ENCODE assay signal across 19 cellular contexts in the genomic region with DNA sequence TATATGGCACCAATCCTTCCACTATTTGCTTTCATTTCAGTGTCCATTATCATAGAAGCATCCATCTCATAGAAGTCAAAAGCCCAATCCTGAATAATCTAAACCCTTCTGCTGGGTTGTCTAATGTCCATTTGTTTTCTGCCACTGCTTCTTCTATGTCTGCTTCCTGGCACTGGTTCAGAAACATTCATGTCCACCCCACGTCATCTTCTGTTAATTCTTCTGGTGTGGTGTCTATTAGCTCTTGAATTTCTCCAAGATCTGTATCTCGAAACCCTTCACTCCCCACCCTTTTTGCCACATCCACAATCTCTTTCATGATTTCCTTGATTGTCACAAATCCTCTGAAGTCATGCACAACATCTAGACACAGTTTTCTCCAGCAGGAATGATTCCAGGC. TPM values are rescaled to one million over a fixed set of nuclear protein-coding genes. Genes with fewer than 3 reads are reported as not detected.
DNase-seq lines count a peak whose midpoint lies in the region; ATAC-seq, FAIRE-seq and TF ChIP-seq lines count a peak whose summit lies in the region.
"Had no signal": no experiment of that assay in that cellular context is flagged by ENCODE, and none has a peak within 500 bp of the region (broad histone marks: within the 10 kb centered on the region; RNA-seq: fewer than 3 reads in every experiment).

No MANE protein-coding gene starts in this region.

- H3K27me3 Mint-ChIP-seq in activated naive CD4-positive, alpha-beta T cell treated with anti-CD3 and anti-CD28 coated beads, Interleukin-2, amount 50 U/mL, for 24 hours, result no peaks in the 10 kb centered on the region

- H3K36me3 ChIP-seq in OCI-LY3 (replicated peaks; ENCODE audit: low read depth, low read length) (no peaks in the 10 kb centered on the region), thymus (ENCODE audit: control insufficient read depth, insufficient read depth) (peaks cover 36% of the 10 kb centered on the region), HepG2 (replicated peaks in 1 of 2; ENCODE audit: control insufficient read depth in 1 of 2, insufficient read depth in 2 of 2, low read length in 2 of 2) (peaks cover 2 to 3% of the 10 kb centered on the region in 2 experiments; a peak in 2 of 5 replicates)

- H2AFZ ChIP-seq in OCI-LY3 (ENCODE audit: low read depth, low read length), result no peak overlapping the region
- H2AFZ ChIP-seq in HepG2 (ENCODE audit: low read length), result no peak overlapping the region

- no peak for TF ChIP-seq RAD21 in HepG2 (CRISPR knock-in tag; IDR thresholded peaks at IDR 0.05)

- CTCF ChIA-PET in HepG2 (lab: Yijun Ruan, JAX; ENCODE audit: low intra/inter-chr PET ratio, low total read pairs), result no interaction called here

- H3K9ac ChIP-seq in OCI-LY3 (ENCODE audit: low read length) (no peak overlapping the region), HepG2 (ENCODE audit: insufficient read depth, low read depth, low read length) (no peak overlapping the region)

- peak overlapping the region; percentile 99 for H3K27ac Mint-ChIP-seq in activated naive CD4-positive, alpha-beta T cell treated with anti-CD3 and anti-CD28 coated beads, Interleukin-2, amount 50 U/mL, for 24 hours

- POLR2A ChIA-PET in HepG2 (lab: Yijun Ruan, JAX), result no interaction called here

- H3K9me3 ChIP-seq in OCI-LY3 (ENCODE audit: insufficient read depth, low read length) (no peaks in the 10 kb centered on the region), thymus (ENCODE audit: control insufficient read depth) (no peaks in the 10 kb centered on the region), HepG2 (ENCODE audit: low read length) (no peaks in the 10 kb centered on the region)
- H3K9me3 ChIP-seq: heart left ventricle, left ventricle myocardium inferior had no signal

- H3K9me3 Mint-ChIP-seq in activated naive CD4-positive, alpha-beta T cell treated with anti-CD3 and anti-CD28 coated beads, Interleukin-2, amount 50 U/mL, for 24 hours, result no peaks in the 10 kb centered on the region

- TF ChIP-seq POLR2A in HepG2 (IDR thresholded peaks at IDR 0.05; ENCODE audit: insufficient read depth in 1 of 2, low read depth in 2 of 2, low read length in 2 of 2), result no peak

- no peak for FAIRE-seq in HepG2 (lab: Jason Lieb, UNC)
- FAIRE-seq: bronchial epithelial cell, GM18507, HTR-8/SVneo had no signal

- H3K4me3 ChIP-seq in OCI-LY3 (ENCODE audit: low read length) (no peak overlapping the region), fibroblast of villous mesenchyme (ENCODE audit: low read depth, low read length) (no peak overlapping the region), thymus (ENCODE audit: low read length) (no peak overlapping the region), HepG2 (replicated peaks in 1 of 3; ENCODE audit: insufficient read depth in 1 of 3, low read depth in 2 of 3, low read length in 3 of 3) (no peak overlapping the region)
- H3K4me3 ChIP-seq: heart left ventricle, left ventricle myocardium inferior had no signal

- TF ChIP-seq CTCF in OCI-LY3 (IDR thresholded peaks at IDR 0.05; ENCODE audit: low read depth, low read length) (no peak), fibroblast of villous mesenchyme (IDR thresholded peaks at IDR 0.05; ENCODE audit: insufficient read depth, low read depth, low read length) (no peak), HepG2 (CRISPR knock-in tag; IDR thresholded peaks at IDR 0.05) (no peak)

- H3K27me3 ChIP-seq in OCI-LY3 (ENCODE audit: low read depth, low read length), result no peaks in the 10 kb centered on the region
- no peaks in the 10 kb centered on the region for H3K27me3 ChIP-seq in thymus (ENCODE audit: control insufficient read depth, insufficient read depth)
- no peaks in the 10 kb centered on the region for H3K27me3 ChIP-seq in HepG2 (ENCODE audit: control insufficient read depth in 1 of 2, insufficient read depth in 2 of 2, low read length in 2 of 2)
- H3K27me3 ChIP-seq: heart left ventricle had no signal

- 96% methylated on average over 2 of the region's 2 CpGs for WGBS in thymus
- 96% methylated on average over 2 of the region's 2 CpGs for WGBS in HepG2 (ENCODE audit: low lambda C conversion rate)

- intact Hi-C loops in HepG2 (cut with micrococcal nuclease; ENCODE audit: unreplicated experiment), result no loop called here

- DNase-seq in activated naive CD4-positive, alpha-beta T cell treated with Interleukin-2 at 50 U/mL for 16 hours, result no peak
- DNase-seq in fibroblast of villous mesenchyme (ENCODE audit: low read depth) (peak; percentile 6), HepG2 (ENCODE audit: low spot score) (no peak), NCI-H748 treated with DMSO at 0.1 percent for 48 hours (lab: John Stamatoyannopoulos, UW) (no peak), islet precursor cell (no peak)
- DNase-seq: activated CD4-positive, alpha-beta T cell treated with anti-CD3 and anti-CD28 coated beads, Interleukin-2, amount 50 U/mL, for 1 hour; amniotic stem cell; cortex of kidney; heart left ventricle; left ventricle myocardium inferior; NCI-H1105; NCI-H2081 treated with DMSO at 0.1 percent for 48 hours had no signal

- H3K79me2 ChIP-seq in OCI-LY3 (ENCODE audit: low read length) (no peaks in the 10 kb centered on the region), HepG2 (ENCODE audit: insufficient read depth, low read length) (no peaks in the 10 kb centered on the region)

- no TSS peak for BruUV-seq in HepG2 (replicated peaks; lab: Mats Ljungman, UMichigan)

- TF ChIP-seq EP300 in HepG2 (IDR thresholded peaks at IDR 0.05; ENCODE audit: low read depth in 2 of 2, low read length in 2 of 2), result no peak
- no peak for TF ChIP-seq EP300 in HepG2 (CRISPR knock-in tag; IDR thresholded peaks at IDR 0.05; ENCODE audit: borderline replicate concordance)

- H3K4me1 ChIP-seq in OCI-LY3 (ENCODE audit: low read length), result peaks cover 11% of the 10 kb centered on the region
- H3K4me1 ChIP-seq in thymus (ENCODE audit: control insufficient read depth, insufficient read depth, low read length), result no peaks in the 10 kb centered on the region
- no peaks in the 10 kb centered on the region for H3K4me1 ChIP-seq in HepG2 (ENCODE audit: insufficient read depth, low read length)
- H3K4me1 ChIP-seq: left ventricle myocardium inferior had no signal

- no peaks in the 10 kb centered on the region for H4K20me1 ChIP-seq in OCI-LY3 (ENCODE audit: insufficient read depth, low read length)
- H4K20me1 ChIP-seq in HepG2 (ENCODE audit: insufficient read depth, low read length), result no peaks in the 10 kb centered on the region

- H3K4me1 Mint-ChIP-seq in activated naive CD4-positive, alpha-beta T cell treated with anti-CD3 and anti-CD28 coated beads, Interleukin-2, amount 50 U/mL, for 24 hours, result peaks cover 43% of the 10 kb centered on the region

- H3K4me2 ChIP-seq in OCI-LY3 (ENCODE audit: low read length) (peak overlapping the region; percentile 37; the same call in 1 of the 2 replicates), HepG2 (ENCODE audit: low read depth, low read length) (no peak overlapping the region)

- H3K36me3 Mint-ChIP-seq in activated naive CD4-positive, alpha-beta T cell treated with anti-CD3 and anti-CD28 coated beads, Interleukin-2, amount 50 U/mL, for 24 hours, result peaks cover 4% of the 10 kb centered on the region

- H3K27ac ChIP-seq in OCI-LY3 (ENCODE audit: low read length), result no peak overlapping the region
- H3K27ac ChIP-seq in thymus (ENCODE audit: low read depth), result peak overlapping the region; percentile 59
- no peak overlapping the region for H3K27ac ChIP-seq in HepG2 (ENCODE audit: extremely low read length, insufficient read depth, low read length)
- H3K27ac ChIP-seq: heart left ventricle, left ventricle myocardium inferior had no signal

- no peak overlapping the region for H3K4me3 Mint-ChIP-seq in activated naive CD4-positive, alpha-beta T cell treated with anti-CD3 and anti-CD28 coated beads, Interleukin-2, amount 50 U/mL, for 24 hours

- no peak for ATAC-seq in HepG2
- ATAC-seq: HCT116, heart left ventricle had no signal

- in situ Hi-C loops in HepG2 (cut with HindIII; ENCODE audit: extremely low pct_ligation_motif_present, low pct_unique_long_range_greater_than_20kb), result no loop called here

TF ChIP-seq in HepG2, 621 proteins besides CTCF, POLR2A, EP300 and RAD21 (continues in another document):
- TF ChIP-seq PRPF4 (IDR thresholded peaks at IDR 0.05; ENCODE audit: low read depth, low read length, poor library complexity, severe bottlenecking), result no peak
- TF ChIP-seq ZNF879 (CRISPR knock-in tag; IDR thresholded peaks at IDR 0.05), result no peak
- TF ChIP-seq PHF8 (CRISPR knock-in tag; IDR thresholded peaks at IDR 0.05), result no peak
- TF ChIP-seq SIN3B (IDR thresholded peaks at IDR 0.05; ENCODE audit: low read length), result no peak
- no peak for TF ChIP-seq SRY (CRISPR knock-in tag; IDR thresholded peaks at IDR 0.05)

RNA-seq across cellular contexts. Expression of a gene that starts 23.2 kb away (rescaled TPM):
- total RNA-seq in fibroblast of villous mesenchyme (9.9 and 11.3 TPM in 2 replicates), HepG2 (2016; rRNA removed; fragmentation: Illumina TruSeq; extraction: Trizol) (15.9 and 21.5 TPM in 2 replicates)
- polyA plus RNA-seq in thymus (9.5 TPM), HepG2 (2011; rRNA removed) (12.3 and 12.7 TPM in 2 replicates)
- total RNA-seq in HepG2 (2016; cell fraction: cytosol; rRNA removed; fragmentation: Illumina TruSeq; extraction: Trizol; ENCODE audit: low read depth), result 4.8 and 5.5 TPM in 2 replicates
- 16.2 and 20.8 TPM in 2 replicates for total RNA-seq in HepG2 (2016; cell fraction: insoluble cytoplasmic fraction; rRNA removed; fragmentation: Illumina TruSeq; extraction: Trizol)
- 9.3 and 10.8 TPM in 2 replicates for total RNA-seq in HepG2 (2016; cell fraction: membrane; rRNA removed; fragmentation: Illumina TruSeq; extraction: Trizol)
- total RNA-seq in HepG2 (2016; cell fraction: nucleus; rRNA removed; fragmentation: Illumina TruSeq; extraction: Trizol), result 14.3 and 19.2 TPM in 2 replicates
- 8.2 and 8.4 TPM in 2 replicates for polyA plus RNA-seq in HepG2 (2011; cell fraction: cytosol; rRNA removed)
- polyA plus RNA-seq in HepG2 (2011; cell fraction: nucleus; rRNA removed), result 46.1 and 49.0 TPM in 2 replicates
- 7.6 and 9.7 TPM in 2 replicates for polyA plus RNA-seq in HepG2 (2012)
- 1.4 and 2.1 TPM in 2 replicates for polyA plus RNA-seq in HepG2 (2016; cell fraction: cytosol; fragmentation: Illumina TruSeq; extraction: Trizol; ENCODE audit: low read depth)
- polyA plus RNA-seq in HepG2 (2016; cell fraction: insoluble cytoplasmic fraction; fragmentation: Illumina TruSeq; extraction: Trizol; ENCODE audit: low read depth), result 17.9 and 18.5 TPM in 2 replicates
- 4.2 and 4.8 TPM in 2 replicates for polyA plus RNA-seq in HepG2 (2016; cell fraction: membrane; fragmentation: Illumina TruSeq; extraction: Trizol; ENCODE audit: low read depth)
- polyA plus RNA-seq in HepG2 (2016; cell fraction: nucleus; fragmentation: Illumina TruSeq; extraction: Trizol; ENCODE audit: insufficient read depth, low read depth), result 24.4 and 27.4 TPM in 2 replicates
- 10.4 and 15.7 TPM in 2 replicates for polyA minus RNA-seq in HepG2 (2011; rRNA and poly(A)+ RNA removed; ENCODE audit: low replicate concordance)
- 5.7 and 8.4 TPM in 2 replicates for polyA minus RNA-seq in HepG2 (2011; cell fraction: cytosol; rRNA and poly(A)+ RNA removed)
- polyA minus RNA-seq in HepG2 (2011; cell fraction: nucleus; rRNA and poly(A)+ RNA removed), result 12.0 and 16.7 TPM in 2 replicates
